ENCODE assay signal across 12 cellular contexts in genomic region chr2:97849881-97850540, GRCh38.
DNase-seq lines count a peak whose midpoint lies in the region; ATAC-seq and TF ChIP-seq lines count a peak whose summit lies in the region.
"Had no signal": no experiment of that assay in that cellular context is flagged by ENCODE, and none has a peak within 500 bp of the region (broad histone marks: within the 10 kb centered on the region; RNA-seq: fewer than 3 reads in every experiment).

No MANE protein-coding gene starts in this region.

- TF ChIP-seq CTCF in CD14-positive monocyte (IDR thresholded peaks at IDR 0.05) = no peak

- peaks cover 21% of the 10 kb centered on the region for H3K4me1 Mint-ChIP-seq in T-helper 1 cell treated with Interleukin-12 subunit alpha and Interleukin-12 subunit beta and Interleukin-4 antibody, amounts not matched to agents 30 μg/mL and 1 μg/mL, for 36 hours (ENCODE audit: low read depth)
- H3K4me1 Mint-ChIP-seq in CD14-positive monocyte = peaks cover 12% of the 10 kb centered on the region

- H3K36me3 Mint-ChIP-seq in T-helper 1 cell treated with Interleukin-12 subunit alpha and Interleukin-12 subunit beta and Interleukin-4 antibody, amounts not matched to agents 30 μg/mL and 1 μg/mL, for 36 hours (ENCODE audit: low read depth) = peaks cover 18% of the 10 kb centered on the region
- H3K36me3 Mint-ChIP-seq in CD14-positive monocyte = peaks cover 22 to 42% of the 10 kb centered on the region in 2 donors

- H3K4me3 Mint-ChIP-seq in T-helper 1 cell treated with Interleukin-12 subunit alpha and Interleukin-12 subunit beta and Interleukin-4 antibody, amounts not matched to agents 30 μg/mL and 1 μg/mL, for 36 hours = peak overlapping the region; percentile 24
- no peak overlapping the region for H3K4me3 Mint-ChIP-seq in CD14-positive monocyte

- ATAC-seq in GM18867 (IDR thresholded peaks at IDR 0.05; ENCODE audit: unreplicated experiment) = peak; percentile 80
- ATAC-seq in HG02759 (IDR thresholded peaks at IDR 0.05; ENCODE audit: unreplicated experiment) = peak; percentile 87
- no peak for ATAC-seq in HG03571 (IDR thresholded peaks at IDR 0.05; ENCODE audit: unreplicated experiment)
- no peak for ATAC-seq in HG02870 (IDR thresholded peaks at IDR 0.05; ENCODE audit: unreplicated experiment)

- DNase-seq in glomerular visceral epithelial cell (ENCODE audit: extremely low spot score) (peak; percentile 77), CD14-positive monocyte (ENCODE audit: low spot score) (no peak), NCI-H345 (lab: John Stamatoyannopoulos, UW) (no peak)
- DNase-seq: DND-41, dorsolateral prefrontal cortex, H7, MG63 had no signal

- no peaks in the 10 kb centered on the region for H3K9me3 Mint-ChIP-seq in T-helper 1 cell treated with Interleukin-12 subunit alpha and Interleukin-12 subunit beta and Interleukin-4 antibody, amounts not matched to agents 30 μg/mL and 1 μg/mL, for 36 hours
- no peaks in the 10 kb centered on the region for H3K9me3 Mint-ChIP-seq in CD14-positive monocyte

- H3K27me3 Mint-ChIP-seq in T-helper 1 cell treated with Interleukin-12 subunit alpha and Interleukin-12 subunit beta and Interleukin-4 antibody, amounts not matched to agents 30 μg/mL and 1 μg/mL, for 36 hours (ENCODE audit: low read depth) = no peaks in the 10 kb centered on the region
- H3K27me3 Mint-ChIP-seq in CD14-positive monocyte (ENCODE audit: low read depth in 3 of 3) = no peaks in the 10 kb centered on the region

- intact Hi-C loops in CD14-positive monocyte (cut with micrococcal nuclease) = no loop called here

- H3K27ac Mint-ChIP-seq in T-helper 1 cell treated with Interleukin-12 subunit alpha and Interleukin-12 subunit beta and Interleukin-4 antibody, amounts not matched to agents 30 μg/mL and 1 μg/mL, for 36 hours = peak overlapping the region; percentile 49
- H3K27ac Mint-ChIP-seq in CD14-positive monocyte = no peak overlapping the region

Comparison
In these comparisons a context has a peak if more than half of its experiments do, and no peak if none do; other contexts are left out.
1. ATAC-seq: peak in GM18867 (single experiment) and HG02759 (single experiment); none in HG03571 (single experiment) and HG02870 (single experiment).